In the genomic region with DNA sequence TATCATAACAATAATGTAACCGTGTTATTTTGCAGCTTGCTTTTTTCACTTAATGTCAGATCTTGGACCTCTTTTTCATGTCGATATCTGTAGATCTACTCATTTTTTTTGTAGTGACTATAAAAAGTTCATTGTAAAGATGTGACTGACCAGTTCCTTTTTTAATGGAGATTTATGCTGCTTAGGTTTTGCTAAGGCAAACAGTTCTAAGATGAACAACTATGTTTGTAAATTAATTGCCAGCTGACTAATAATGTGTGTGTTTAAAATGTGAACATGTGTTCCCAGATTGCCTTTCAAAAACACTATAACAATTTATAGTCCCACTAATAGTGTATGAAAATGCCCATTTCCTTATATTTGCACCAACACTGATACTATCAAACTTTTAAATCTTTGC, we compare ENCODE assay signal across 24 cellular contexts. TPM values are rescaled to one million over a fixed set of nuclear protein-coding genes. Genes with fewer than 3 reads are reported as not detected.
"Had no signal": no experiment of that assay in that cellular context is flagged by ENCODE, and none has a peak within 500 bp of the region (broad histone marks: within the 10 kb centered on the region; RNA-seq: fewer than 3 reads in every experiment).

No MANE protein-coding gene starts in this region.

- ATAC-seq: esophagus mucosa, left cardiac atrium, mucosa of descending colon, natural killer cell had no signal

- H3K27me3 ChIP-seq: dorsolateral prefrontal cortex, hepatocyte, ovary, right atrium auricular region, sigmoid colon, stomach had no signal

- H3K27ac Mint-ChIP-seq: natural killer cell had no signal

- H3K4me3 ChIP-seq: coronary artery, dorsolateral prefrontal cortex, hepatocyte, left ventricle myocardium inferior, mucosa of descending colon, ovary, right atrium auricular region, sigmoid colon, skin epidermis, stomach had no signal

- H3K36me3 Mint-ChIP-seq: natural killer cell had no signal

- H3K9me3 ChIP-seq: mucosa of descending colon, ovary, right atrium auricular region, sigmoid colon, stomach had no signal

- DNase-seq: dorsolateral prefrontal cortex; effector CD8-positive, alpha-beta T cell; foreskin fibroblast; head of caudate nucleus; kidney; left ventricle myocardium inferior; natural killer cell; stimulated activated CD4-positive, alpha-beta T cell treated with anti-CD3 and anti-CD28 coated beads, Interleukin-12 subunit alpha, Interleukin-12 subunit beta, amount 100 ng/mL, for 4 hours; stimulated activated naive CD4-positive, alpha-beta T cell; stomach; trophoblast cell had no signal

- H3K36me3 ChIP-seq: left ventricle myocardium inferior, ovary, right atrium auricular region, sigmoid colon, stomach had no signal

- H3K27ac ChIP-seq: dorsolateral prefrontal cortex, hepatocyte, left ventricle myocardium inferior, right atrium auricular region had no signal

- H3K4me3 Mint-ChIP-seq: natural killer cell, neural crest cell had no signal

- H3K9me3 Mint-ChIP-seq: natural killer cell had no signal

RNA-seq across cellular contexts. Expression of a gene that starts 18.1 kb away (rescaled TPM):
- total RNA-seq: chondrocyte, esophagus mucosa, left cardiac atrium, lung microvascular endothelial cell, neural crest cell, posterior vena cava had no signal
